In genomic region chr1:21700094-21700493, GRCh38 we compare ENCODE assay signal across 19 cellular contexts. TPM values are rescaled to one million over a fixed set of nuclear protein-coding genes. Genes with fewer than 3 reads are reported as not detected.
DNase-seq lines count a peak whose midpoint lies in the region; ATAC-seq lines count a peak whose summit lies in the region.
"Had no signal": no experiment of that assay in that cellular context is flagged by ENCODE, and none has a peak within 500 bp of the region (broad histone marks: within the 10 kb centered on the region; RNA-seq: fewer than 3 reads in every experiment).

No MANE protein-coding gene starts in this region.

- POLR2A ChIA-PET in activated CD4-positive, alpha-beta T cell treated with anti-CD3 and anti-CD28 coated beads for 36 hours (lab: Charles Lee): no interaction called here

- CTCF ChIA-PET in activated CD4-positive, alpha-beta T cell treated with anti-CD3 and anti-CD28 coated beads for 36 hours (lab: Charles Lee): no interaction called here

- peaks cover 50% of the 10 kb centered on the region for H3K36me3 Mint-ChIP-seq in activated CD4-positive, alpha-beta T cell treated with anti-CD3 and anti-CD28 coated beads for 36 hours (ENCODE audit: low read depth)
- H3K36me3 Mint-ChIP-seq in activated naive CD4-positive, alpha-beta T cell treated with anti-CD3 and anti-CD28 coated beads, Interleukin-2, amount 50 U/mL, for 24 hours: peaks cover 21% of the 10 kb centered on the region
- H3K36me3 Mint-ChIP-seq in activated naive CD4-positive, alpha-beta T cell treated with anti-CD3 and anti-CD28 coated beads, Interleukin-2, amount 50 U/mL, for 72 hours: peaks cover 11 to 16% of the 10 kb centered on the region in 2 donors
- peaks cover 94% of the 10 kb centered on the region for H3K36me3 Mint-ChIP-seq in activated T-helper 17 cell treated with anti-CD3 and anti-CD28 coated beads, Interleukin-2, amount 50 U/mL, for 72 hours (ENCODE audit: low read depth)

- H3K27ac Mint-ChIP-seq in activated CD4-positive, alpha-beta T cell treated with anti-CD3 and anti-CD28 coated beads for 36 hours: peak overlapping the region; percentile 21
- peak overlapping the region; percentile 46 for H3K27ac Mint-ChIP-seq in activated naive CD4-positive, alpha-beta T cell treated with anti-CD3 and anti-CD28 coated beads, Interleukin-2, amount 50 U/mL, for 24 hours
- no peak overlapping the region for H3K27ac Mint-ChIP-seq in activated naive CD4-positive, alpha-beta T cell treated with anti-CD3 and anti-CD28 coated beads, Interleukin-2, amount 50 U/mL, for 72 hours
- H3K27ac Mint-ChIP-seq in activated T-helper 17 cell treated with anti-CD3 and anti-CD28 coated beads, Interleukin-2, amount 50 U/mL, for 72 hours: peak overlapping the region; percentile 28
- H3K27ac Mint-ChIP-seq: B cell had no signal

- DNase-seq in activated CD4-positive, alpha-beta T cell treated with anti-CD3 and anti-CD28 coated beads for 36 hours: no peak
- DNase-seq in activated CD4-positive, alpha-beta T cell treated with anti-CD3 and anti-CD28 coated beads, Interleukin-2, amount 50 U/mL, for 1 hour: no peak
- no peak for DNase-seq in activated naive CD4-positive, alpha-beta T cell treated with anti-CD3 and anti-CD28 coated beads, Interleukin-2, amount 50 U/mL, for 72 hours (ENCODE audit: low spot score in 2 of 2)
- no peak for DNase-seq in NCI-H1694 (lab: John Stamatoyannopoulos, UW)
- DNase-seq in DMS153 treated with DMSO at 0.1 percent for 48 hours (lab: John Stamatoyannopoulos, UW; ENCODE audit: unreplicated experiment): no peak
- DNase-seq: Caco-2, GF-D8, MV-4-11, NCI-H1417, NCI-H187 treated with DMSO at 0.1 percent for 48 hours, NCI-H2227 treated with DMSO at 0.1 percent for 48 hours, NCI-H510A treated with DMSO at 0.1 percent for 48 hours, NCI-H774, OCI-M1, SIG-M5 had no signal

- H3K4me3 Mint-ChIP-seq in activated CD4-positive, alpha-beta T cell treated with anti-CD3 and anti-CD28 coated beads for 36 hours: no peak overlapping the region
- no peak overlapping the region for H3K4me3 Mint-ChIP-seq in activated naive CD4-positive, alpha-beta T cell treated with anti-CD3 and anti-CD28 coated beads, Interleukin-2, amount 50 U/mL, for 24 hours
- H3K4me3 Mint-ChIP-seq in activated T-helper 17 cell treated with anti-CD3 and anti-CD28 coated beads, Interleukin-2, amount 50 U/mL, for 72 hours: no peak overlapping the region
- H3K4me3 Mint-ChIP-seq: B cell had no signal

- peaks cover 9% of the 10 kb centered on the region for H3K4me1 Mint-ChIP-seq in activated CD4-positive, alpha-beta T cell treated with anti-CD3 and anti-CD28 coated beads for 36 hours
- peaks cover 4% of the 10 kb centered on the region for H3K4me1 Mint-ChIP-seq in activated naive CD4-positive, alpha-beta T cell treated with anti-CD3 and anti-CD28 coated beads, Interleukin-2, amount 50 U/mL, for 24 hours
- no peaks in the 10 kb centered on the region for H3K4me1 Mint-ChIP-seq in activated T-helper 17 cell treated with anti-CD3 and anti-CD28 coated beads, Interleukin-2, amount 50 U/mL, for 72 hours

- no peaks in the 10 kb centered on the region for H3K27me3 Mint-ChIP-seq in activated CD4-positive, alpha-beta T cell treated with anti-CD3 and anti-CD28 coated beads for 36 hours
- H3K27me3 Mint-ChIP-seq in activated naive CD4-positive, alpha-beta T cell treated with anti-CD3 and anti-CD28 coated beads, Interleukin-2, amount 50 U/mL, for 24 hours: no peaks in the 10 kb centered on the region
- H3K27me3 Mint-ChIP-seq in activated T-helper 17 cell treated with anti-CD3 and anti-CD28 coated beads, Interleukin-2, amount 50 U/mL, for 72 hours: no peaks in the 10 kb centered on the region
- H3K27me3 Mint-ChIP-seq: B cell had no signal

- ATAC-seq in activated CD4-positive, alpha-beta T cell treated with anti-CD3 and anti-CD28 coated beads for 36 hours: no peak
- no peak for ATAC-seq in activated naive CD4-positive, alpha-beta T cell treated with anti-CD3 and anti-CD28 coated beads, Interleukin-2, amount 50 U/mL, for 72 hours
- no peak for ATAC-seq in activated T-helper 17 cell treated with anti-CD3 and anti-CD28 coated beads, Interleukin-2, amount 50 U/mL, for 72 hours (replicated peaks)
- no peak for ATAC-seq in HG02938 (IDR thresholded peaks at IDR 0.05; ENCODE audit: unreplicated experiment)

- intact Hi-C loops in activated CD4-positive, alpha-beta T cell treated with anti-CD3 and anti-CD28 coated beads for 36 hours (cut with DNase I, micrococcal nuclease): loop anchor here (5.0 to 10.0 kb wide), 2 partner anchors 262 to 265 kb away; no protein-coding TSS in a partner anchor

- no peaks in the 10 kb centered on the region for H3K9me3 Mint-ChIP-seq in activated CD4-positive, alpha-beta T cell treated with anti-CD3 and anti-CD28 coated beads for 36 hours (ENCODE audit: low read depth)
- no peaks in the 10 kb centered on the region for H3K9me3 Mint-ChIP-seq in activated naive CD4-positive, alpha-beta T cell treated with anti-CD3 and anti-CD28 coated beads, Interleukin-2, amount 50 U/mL, for 24 hours
- H3K9me3 Mint-ChIP-seq in activated naive CD4-positive, alpha-beta T cell treated with anti-CD3 and anti-CD28 coated beads, Interleukin-2, amount 50 U/mL, for 72 hours: no peaks in the 10 kb centered on the region
- H3K9me3 Mint-ChIP-seq in activated T-helper 17 cell treated with anti-CD3 and anti-CD28 coated beads, Interleukin-2, amount 50 U/mL, for 72 hours: no peaks in the 10 kb centered on the region

RNA-seq across cellular contexts. Expression of gene RAP1GAP, which starts 30.9 kb away (rescaled TPM):
- 1 to 10 TPM; 2.1 to 2.5 TPM for total RNA-seq in activated CD4-positive, alpha-beta T cell treated with anti-CD3 and anti-CD28 coated beads for 36 hours
- 1 to 10 TPM in 1 of 2 donors, under 1 TPM in 1; 0.46 to 2.1 TPM for total RNA-seq in activated naive CD4-positive, alpha-beta T cell treated with anti-CD3 and anti-CD28 coated beads, Interleukin-2, amount 50 U/mL, for 72 hours
- 1 to 10 TPM in 1 of 2 donors, under 1 TPM in 1; 0.45 to 6.0 TPM for total RNA-seq in activated T-helper 17 cell treated with anti-CD3 and anti-CD28 coated beads, Interleukin-2, amount 50 U/mL, for 72 hours

Comparison
In these comparisons a context has a peak if more than half of its experiments do, and no peak if none do; other contexts are left out.
1. H3K27ac Mint-ChIP-seq: peak in activated CD4-positive, alpha-beta T cell treated with anti-CD3 and anti-CD28 coated beads for 36 hours (single experiment), activated naive CD4-positive, alpha-beta T cell treated with anti-CD3 and anti-CD28 coated beads, Interleukin-2, amount 50 U/mL, for 24 hours (single experiment) and activated T-helper 17 cell treated with anti-CD3 and anti-CD28 coated beads, Interleukin-2, amount 50 U/mL, for 72 hours (single experiment); none in activated naive CD4-positive, alpha-beta T cell treated with anti-CD3 and anti-CD28 coated beads, Interleukin-2, amount 50 U/mL, for 72 hours (0 of 2).